ENCODE assay signal across 2 cellular contexts in genomic region chr6:35327349-35328027, GRCh38.
A peak's percentile ranks its signal among the peaks of the same experiment; 100 is the strongest.
TF ChIP-seq lines count a peak whose summit lies in the region.

No MANE protein-coding gene starts in this region.

TF ChIP-seq in HEK293T, 16 proteins besides CTCF, POLR2A, EP300 and RAD21:
- no peak for TF ChIP-seq L3MBTL2 (conservative IDR thresholded peaks at IDR 0.05)
- no peak for TF ChIP-seq BHLHE40 (IDR thresholded peaks at IDR 0.05; ENCODE audit: borderline replicate concordance)
- no peak for TF ChIP-seq NFRKB (IDR thresholded peaks at IDR 0.05)
- no peak for TF ChIP-seq FOXA1 (IDR thresholded peaks at IDR 0.05)
- TF ChIP-seq LEF1 (IDR thresholded peaks at IDR 0.05; ENCODE audit: borderline replicate concordance), result no peak
- no peak for TF ChIP-seq SUZ12 (IDR thresholded peaks at IDR 0.05)
- TF ChIP-seq CTBP1 (IDR thresholded peaks at IDR 0.05; ENCODE audit: borderline replicate concordance), result no peak
- no peak for TF ChIP-seq PKNOX1 (IDR thresholded peaks at IDR 0.05)
- TF ChIP-seq FOXM1 (IDR thresholded peaks at IDR 0.05; ENCODE audit: borderline replicate concordance), result no peak
- no peak for TF ChIP-seq ZNF384 (IDR thresholded peaks at IDR 0.05)
- no peak for TF ChIP-seq SP1 (IDR thresholded peaks at IDR 0.05)
- TF ChIP-seq ARNT (IDR thresholded peaks at IDR 0.05), result no peak
- no peak for TF ChIP-seq FOXK2 (IDR thresholded peaks at IDR 0.05)
- no peak for TF ChIP-seq ELF4 (IDR thresholded peaks at IDR 0.05)
TF ChIP-seq in HEK293T: peak in this region for 0.

TF ChIP-seq in H1, 55 proteins besides CTCF, POLR2A, EP300 and RAD21:
- TF ChIP-seq SP2 (IDR thresholded peaks at IDR 0.05; ENCODE audit: low read length) (no peak), FOSL1 (IDR thresholded peaks at IDR 0.05; ENCODE audit: insufficient read depth, low read depth, low read length) (no peak), CEBPB (IDR thresholded peaks at IDR 0.05; ENCODE audit: low read depth, low read length) (no peak), ATF3 (IDR thresholded peaks at IDR 0.05; ENCODE audit: insufficient read depth, low read depth, low read length) (no peak), KDM5A (IDR thresholded peaks at IDR 0.05; ENCODE audit: low read length) (no peak), GABPA (IDR thresholded peaks at IDR 0.05; ENCODE audit: borderline replicate concordance, insufficient read depth, low read length) (peak; percentile 24; the same call in 1 of the 2 replicates), HDAC2 (IDR thresholded peaks at IDR 0.05; ENCODE audit: borderline replicate concordance in 1 of 2, low read depth in 2 of 2, low read length in 2 of 2) (no peak)
